ENCODE assay signal across 33 cellular contexts in the genomic region with DNA sequence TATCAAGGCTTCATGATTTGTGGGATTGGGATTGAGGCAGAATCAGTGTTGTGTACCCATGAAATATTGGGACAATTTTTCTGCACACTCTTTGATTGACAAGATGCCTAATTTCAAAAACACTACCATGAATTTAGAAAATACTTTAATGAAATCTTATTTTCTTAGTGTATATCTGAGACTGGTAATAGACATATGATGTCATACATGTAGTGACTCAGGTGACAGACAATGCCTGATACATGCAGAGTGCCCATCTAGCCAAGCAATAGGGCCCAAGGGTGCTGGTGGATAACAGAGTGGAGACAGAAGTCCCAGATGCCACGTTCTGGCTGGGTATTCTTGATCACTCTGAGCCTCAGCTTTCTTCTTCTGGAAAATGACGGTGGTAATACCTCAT.
DNase-seq lines count a peak whose midpoint lies in the region; ATAC-seq, FAIRE-seq and TF ChIP-seq lines count a peak whose summit lies in the region.
"Had no signal": no experiment of that assay in that cellular context is flagged by ENCODE, and none has a peak within 500 bp of the region (broad histone marks: within the 10 kb centered on the region; RNA-seq: fewer than 3 reads in every experiment).

No MANE protein-coding gene starts in this region.

- TF ChIP-seq RAD21 in HepG2 (CRISPR knock-in tag; IDR thresholded peaks at IDR 0.05): no peak

- ATAC-seq in HepG2 (no peak), right lobe of liver (no peak)
- ATAC-seq: A549; CD8-positive, alpha-beta T cell had no signal

- H4K20me1 ChIP-seq in HepG2 (ENCODE audit: insufficient read depth, low read length): no peaks in the 10 kb centered on the region
- H4K20me1 ChIP-seq: BLaER1; BLaER1 treated with 17β-estradiol and CSF1 and Interleukin-3, amounts not matched to agents 10 nM and 100 nM had no signal

- H3K79me2 ChIP-seq in HepG2 (ENCODE audit: insufficient read depth, low read length): no peaks in the 10 kb centered on the region

- POLR2A ChIA-PET in HepG2 (lab: Yijun Ruan, JAX): no interaction called here

- TF ChIP-seq EP300 in HepG2 (IDR thresholded peaks at IDR 0.05; ENCODE audit: low read depth in 2 of 2, low read length in 2 of 2) (no peak), HepG2 (CRISPR knock-in tag; IDR thresholded peaks at IDR 0.05; ENCODE audit: borderline replicate concordance) (no peak)

- no peaks in the 10 kb centered on the region for H3K4me1 Mint-ChIP-seq in activated CD4-positive, alpha-beta T cell treated with anti-CD3 and anti-CD28 coated beads, Interleukin-2, amount 10 ng/mL, durations not matched to agents 24 days and 14 days
- H3K4me1 Mint-ChIP-seq: B cell; CD14-positive monocyte; CD4-positive, alpha-beta memory T cell; CD4-positive, CD25-positive, alpha-beta regulatory T cell; CD8-positive, alpha-beta memory T cell had no signal

- no peak overlapping the region for H3K4me2 ChIP-seq in HepG2 (ENCODE audit: low read depth, low read length)
- H3K4me2 ChIP-seq: A549; BLaER1; BLaER1 treated with 17β-estradiol and CSF1 and Interleukin-3, amounts not matched to agents 10 nM and 100 nM had no signal

- WGBS in HepG2 (ENCODE audit: low lambda C conversion rate): 0% methylated on average over 2 of the region's 2 CpGs
- WGBS in right lobe of liver (ENCODE audit: insufficient coverage, low coverage, low lambda C conversion rate, missing lambda C conversion rate): 69% methylated on average over 2 of the region's 2 CpGs

- no peaks in the 10 kb centered on the region for H3K36me3 Mint-ChIP-seq in activated CD4-positive, alpha-beta T cell treated with anti-CD3 and anti-CD28 coated beads, Interleukin-2, amount 10 ng/mL, durations not matched to agents 24 days and 14 days (ENCODE audit: low read depth)
- H3K36me3 Mint-ChIP-seq: CD14-positive monocyte; CD4-positive, alpha-beta memory T cell; CD4-positive, CD25-positive, alpha-beta regulatory T cell; CD8-positive, alpha-beta memory T cell; CD8-positive, alpha-beta T cell had no signal

- DNase-seq in activated CD4-positive, alpha-beta T cell treated with anti-CD3 and anti-CD28 coated beads, Interleukin-2, amount 10 ng/mL, durations not matched to agents 24 days and 14 days: peak; percentile 23
- DNase-seq in activated CD4-positive, alpha-beta T cell treated with anti-CD3 and anti-CD28 coated beads for 1 hour: no peak
- no peak for DNase-seq in HepG2 (ENCODE audit: low spot score)
- DNase-seq in right lobe of liver: no peak
- DNase-seq: 8988T; ACHN; AML-193; BE2C; C1 segment of cervical spinal cord; Caco-2; Calu3; CD4-positive, alpha-beta memory T cell; CD4-positive, alpha-beta T cell; CD4-positive, CD25-positive, alpha-beta regulatory T cell; CD8-positive, alpha-beta memory T cell; CD8-positive, alpha-beta T cell; COR-L47; DMS 273 treated with DMSO at 0.1 percent for 48 hours; DMS153; DMS53; DMS79; DMS79 treated with DMSO at 0.1 percent for 48 hours; DND-41; EL had no signal

- CTCF ChIA-PET in HepG2 (lab: Yijun Ruan, JAX; ENCODE audit: low intra/inter-chr PET ratio, low total read pairs): no interaction called here

- no peaks in the 10 kb centered on the region for H3K36me3 ChIP-seq in HepG2 (replicated peaks in 1 of 2; ENCODE audit: control insufficient read depth in 1 of 2, insufficient read depth in 2 of 2, low read length in 2 of 2)
- H3K36me3 ChIP-seq in right lobe of liver: no peaks in the 10 kb centered on the region
- H3K36me3 ChIP-seq: BE2C; BLaER1; BLaER1 treated with 17β-estradiol and CSF1 and Interleukin-3, amounts not matched to agents 10 nM and 100 nM had no signal

- no peak for TF ChIP-seq POLR2A in HepG2 (IDR thresholded peaks at IDR 0.05; ENCODE audit: insufficient read depth in 1 of 2, low read depth in 2 of 2, low read length in 2 of 2)
- no peak for TF ChIP-seq POLR2A in right lobe of liver (IDR thresholded peaks at IDR 0.05)

- in situ Hi-C loops in HepG2 (cut with HindIII; ENCODE audit: extremely low pct_ligation_motif_present, low pct_unique_long_range_greater_than_20kb): no loop called here

- no peak overlapping the region for H3K9ac ChIP-seq in HepG2 (ENCODE audit: insufficient read depth, low read depth, low read length)
- H3K9ac ChIP-seq: BLaER1; BLaER1 treated with 17β-estradiol and CSF1 and Interleukin-3, amounts not matched to agents 10 nM and 100 nM had no signal

- peaks cover 19% of the 10 kb centered on the region for H3K9me3 Mint-ChIP-seq in activated CD4-positive, alpha-beta T cell treated with anti-CD3 and anti-CD28 coated beads, Interleukin-2, amount 10 ng/mL, durations not matched to agents 24 days and 14 days
- H3K9me3 Mint-ChIP-seq: CD4-positive, alpha-beta T cell had no signal

- H3K4me1 ChIP-seq in HepG2 (ENCODE audit: insufficient read depth, low read length): no peaks in the 10 kb centered on the region
- no peaks in the 10 kb centered on the region for H3K4me1 ChIP-seq in right lobe of liver
- H3K4me1 ChIP-seq: A549; BLaER1; BLaER1 treated with 17β-estradiol and CSF1 and Interleukin-3, amounts not matched to agents 10 nM and 100 nM; Caco-2 had no signal

- H3K27me3 Mint-ChIP-seq in activated CD4-positive, alpha-beta T cell treated with anti-CD3 and anti-CD28 coated beads, Interleukin-2, amount 10 ng/mL, durations not matched to agents 24 days and 14 days: no peaks in the 10 kb centered on the region
- H3K27me3 Mint-ChIP-seq: CD4-positive, alpha-beta T cell had no signal

- H3K4me3 ChIP-seq in HepG2 (replicated peaks in 1 of 3; ENCODE audit: insufficient read depth in 1 of 3, low read depth in 2 of 3, low read length in 3 of 3) (no peak overlapping the region), right lobe of liver (no peak overlapping the region)
- H3K4me3 ChIP-seq: A549; BLaER1; BLaER1 treated with 17β-estradiol and CSF1 and Interleukin-3, amounts not matched to agents 10 nM and 100 nM had no signal

- H3K9me3 ChIP-seq in HepG2 (ENCODE audit: low read length) (no peaks in the 10 kb centered on the region), right lobe of liver (no peaks in the 10 kb centered on the region)
- H3K9me3 ChIP-seq: A549, BE2C, Caco-2 had no signal

- no peak overlapping the region for H2AFZ ChIP-seq in HepG2 (ENCODE audit: low read length)

- TF ChIP-seq CTCF in HepG2 (CRISPR knock-in tag; IDR thresholded peaks at IDR 0.05) (no peak), right lobe of liver (IDR thresholded peaks at IDR 0.05) (no peak)

- no TSS peak for BruUV-seq in HepG2 (replicated peaks; lab: Mats Ljungman, UMichigan)

- peaks cover 0 to 26% of the 10 kb centered on the region in 2 experiments; a peak in 1 of 5 replicates for H3K27me3 ChIP-seq in HepG2 (ENCODE audit: control insufficient read depth in 1 of 2, insufficient read depth in 2 of 2, low read length in 2 of 2)
- H3K27me3 ChIP-seq in right lobe of liver: no peaks in the 10 kb centered on the region
- H3K27me3 ChIP-seq: BE2C; BLaER1; BLaER1 treated with 17β-estradiol and CSF1 and Interleukin-3, amounts not matched to agents 10 nM and 100 nM had no signal

- intact Hi-C loops in activated CD4-positive, alpha-beta T cell treated with anti-CD3 and anti-CD28 coated beads, Interleukin-2, amount 10 ng/mL, durations not matched to agents 24 days and 14 days (cut with micrococcal nuclease): no loop called here
- intact Hi-C loops in HepG2 (cut with micrococcal nuclease; ENCODE audit: unreplicated experiment) (no loop called here), right lobe of liver (cut with DNase I) (no loop called here)

- H3K27ac ChIP-seq in HepG2 (ENCODE audit: extremely low read length, insufficient read depth, low read length): no peak overlapping the region
- H3K27ac ChIP-seq in right lobe of liver: no peak overlapping the region
- H3K27ac ChIP-seq: 22Rv1; A549; BLaER1; BLaER1 treated with 17β-estradiol and CSF1 and Interleukin-3, amounts not matched to agents 10 nM and 100 nM; C4-2B had no signal

- no peak overlapping the region for H3K4me3 Mint-ChIP-seq in activated CD4-positive, alpha-beta T cell treated with anti-CD3 and anti-CD28 coated beads, Interleukin-2, amount 10 ng/mL, durations not matched to agents 24 days and 14 days
- H3K4me3 Mint-ChIP-seq: B cell; CD14-positive monocyte; CD4-positive, alpha-beta memory T cell; CD4-positive, alpha-beta T cell; CD4-positive, CD25-positive, alpha-beta regulatory T cell; CD8-positive, alpha-beta memory T cell; CD8-positive, alpha-beta T cell had no signal

- no peak overlapping the region for H3K27ac Mint-ChIP-seq in activated CD4-positive, alpha-beta T cell treated with anti-CD3 and anti-CD28 coated beads, Interleukin-2, amount 10 ng/mL, durations not matched to agents 24 days and 14 days
- H3K27ac Mint-ChIP-seq: B cell; CD14-positive monocyte; CD4-positive, alpha-beta memory T cell; CD4-positive, alpha-beta T cell; CD4-positive, CD25-positive, alpha-beta regulatory T cell; CD8-positive, alpha-beta memory T cell; CD8-positive, alpha-beta T cell had no signal

- no peak for FAIRE-seq in HepG2 (lab: Jason Lieb, UNC)
- FAIRE-seq: A204.1, A549, D721Med had no signal

TF ChIP-seq in HepG2, 621 proteins besides CTCF, POLR2A, EP300 and RAD21 (continues in another document):
- TF ChIP-seq, protein P1, sequence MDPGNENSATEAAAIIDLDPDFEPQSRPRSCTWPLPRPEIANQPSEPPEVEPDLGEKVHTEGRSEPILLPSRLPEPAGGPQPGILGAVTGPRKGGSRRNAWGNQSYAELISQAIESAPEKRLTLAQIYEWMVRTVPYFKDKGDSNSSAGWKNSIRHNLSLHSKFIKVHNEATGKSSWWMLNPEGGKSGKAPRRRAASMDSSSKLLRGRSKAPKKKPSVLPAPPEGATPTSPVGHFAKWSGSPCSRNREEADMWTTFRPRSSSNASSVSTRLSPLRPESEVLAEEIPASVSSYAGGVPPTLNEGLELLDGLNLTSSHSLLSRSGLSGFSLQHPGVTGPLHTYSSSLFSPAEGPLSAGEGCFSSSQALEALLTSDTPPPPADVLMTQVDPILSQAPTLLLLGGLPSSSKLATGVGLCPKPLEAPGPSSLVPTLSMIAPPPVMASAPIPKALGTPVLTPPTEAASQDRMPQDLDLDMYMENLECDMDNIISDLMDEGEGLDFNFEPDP (CRISPR knock-in tag; conservative IDR thresholded peaks at IDR 0.05): no peak
- TF ChIP-seq ATF7 (IDR thresholded peaks at IDR 0.05): peak; percentile 71
- TF ChIP-seq ATF7 (CRISPR knock-in tag; IDR thresholded peaks at IDR 0.05): no peak
- TF ChIP-seq, protein P2, sequence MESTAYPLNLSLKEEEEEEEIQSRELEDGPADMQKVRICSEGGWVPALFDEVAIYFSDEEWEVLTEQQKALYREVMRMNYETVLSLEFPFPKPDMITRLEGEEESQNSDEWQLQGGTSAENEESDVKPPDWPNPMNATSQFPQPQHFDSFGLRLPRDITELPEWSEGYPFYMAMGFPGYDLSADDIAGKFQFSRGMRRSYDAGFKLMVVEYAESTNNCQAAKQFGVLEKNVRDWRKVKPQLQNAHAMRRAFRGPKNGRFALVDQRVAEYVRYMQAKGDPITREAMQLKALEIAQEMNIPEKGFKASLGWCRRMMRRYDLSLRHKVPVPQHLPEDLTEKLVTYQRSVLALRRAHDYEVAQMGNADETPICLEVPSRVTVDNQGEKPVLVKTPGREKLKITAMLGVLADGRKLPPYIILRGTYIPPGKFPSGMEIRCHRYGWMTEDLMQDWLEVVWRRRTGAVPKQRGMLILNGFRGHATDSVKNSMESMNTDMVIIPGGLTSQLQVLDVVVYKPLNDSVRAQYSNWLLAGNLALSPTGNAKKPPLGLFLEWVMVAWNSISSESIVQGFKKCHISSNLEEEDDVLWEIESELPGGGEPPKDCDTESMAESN (CRISPR knock-in tag; conservative IDR thresholded peaks at IDR 0.05): no peak
